18 cellular contexts compared by ENCODE assay signal in genomic region chr4:83546796-83547195, GRCh38. TPM values are rescaled to one million over a fixed set of nuclear protein-coding genes. Genes with fewer than 3 reads are reported as not detected.
DNase-seq lines count a peak whose midpoint lies in the region; ATAC-seq and TF ChIP-seq lines count a peak whose summit lies in the region.
"Had no signal": no experiment of that assay in that cellular context is flagged by ENCODE, and none has a peak within 500 bp of the region (broad histone marks: within the 10 kb centered on the region; RNA-seq: fewer than 3 reads in every experiment).

No MANE protein-coding gene starts in this region.

- no peak overlapping the region for H4K91ac ChIP-seq in mesenchymal stem cell (ENCODE audit: low read length)

- TF ChIP-seq CTCF in AG10803 (conservative IDR thresholded peaks at IDR 0.05; ENCODE audit: low read length) (no peak), BE2C (IDR thresholded peaks at IDR 0.05; ENCODE audit: low read depth, low read length) (no peak)

- no peak overlapping the region for H3K14ac ChIP-seq in mesenchymal stem cell (ENCODE audit: low read length in 2 of 2)

- H3K4me1 Mint-ChIP-seq in activated CD8-positive, alpha-beta memory T cell treated with anti-CD3 and anti-CD28 coated beads, Interleukin-2, amount 10 ng/mL, durations not matched to agents 7 days and 5 days: peaks cover 32% of the 10 kb centered on the region
- H3K4me1 Mint-ChIP-seq: memory B cell had no signal

- no peak overlapping the region for H2AK5ac ChIP-seq in mesenchymal stem cell (ENCODE audit: low read length, severe bottlenecking)

- H3K4me2 ChIP-seq in mesenchymal stem cell (ENCODE audit: low read length, poor library complexity, severe bottlenecking): no peak overlapping the region

- CTCF ChIA-PET in activated CD8-positive, alpha-beta memory T cell treated with anti-CD3 and anti-CD28 coated beads, Interleukin-2, amount 10 ng/mL, durations not matched to agents 7 days and 5 days (lab: Charles Lee): interaction anchor here (1.1 to 1.9 kb wide), 4 partner anchors 8 to 98 kb away, joined by 3 to 9 read pairs (median 4); no protein-coding TSS in a partner anchor

- WGBS in mesenchymal stem cell: 95% methylated on average over 3 of the region's 3 CpGs

- H3K27ac ChIP-seq in epithelial cell of prostate: peak overlapping the region; percentile 2
- no peak overlapping the region for H3K27ac ChIP-seq in mesenchymal stem cell (ENCODE audit: low read length, poor library complexity, severe bottlenecking)
- H3K27ac ChIP-seq: SK-N-MC, upper lobe of left lung had no signal

- H3K4me1 ChIP-seq in mesenchymal stem cell (ENCODE audit: control insufficient read depth, insufficient read depth, low read depth, low read length) (peaks cover 2% of the 10 kb centered on the region), BE2C (peaks cover 5% of the 10 kb centered on the region)

- H3K36me3 Mint-ChIP-seq in activated CD8-positive, alpha-beta memory T cell treated with anti-CD3 and anti-CD28 coated beads, Interleukin-2, amount 10 ng/mL, durations not matched to agents 7 days and 5 days: peaks cover 26% of the 10 kb centered on the region
- H3K36me3 Mint-ChIP-seq: memory B cell had no signal

- H3K27ac Mint-ChIP-seq in activated CD8-positive, alpha-beta memory T cell treated with anti-CD3 and anti-CD28 coated beads, Interleukin-2, amount 10 ng/mL, durations not matched to agents 7 days and 5 days: no peak overlapping the region
- H3K27ac Mint-ChIP-seq: activated naive CD4-positive, alpha-beta T cell treated with anti-CD3 and anti-CD28 coated beads for 36 hours; memory B cell had no signal

- no peak overlapping the region for H3K4me3 Mint-ChIP-seq in activated CD8-positive, alpha-beta memory T cell treated with anti-CD3 and anti-CD28 coated beads, Interleukin-2, amount 10 ng/mL, durations not matched to agents 7 days and 5 days
- H3K4me3 Mint-ChIP-seq: activated naive CD4-positive, alpha-beta T cell treated with anti-CD3 and anti-CD28 coated beads for 36 hours; memory B cell; stimulated activated naive CD8-positive, alpha-beta T cell treated with anti-CD3 and anti-CD28 coated beads, Interleukin-15, amount 100 ng/mL, for 72 hours had no signal

- no peak overlapping the region for H3K18ac ChIP-seq in mesenchymal stem cell (ENCODE audit: low read depth in 1 of 2, low read length in 2 of 2)

- DNase-seq in AG10803 (ENCODE audit: low read depth) (peak; percentile 22), NOMO-1 (lab: John Stamatoyannopoulos, UW; ENCODE audit: unreplicated experiment in 2 of 2) (peak; percentile 27 to 32), epithelial cell of prostate (ENCODE audit: low read depth, low spot score) (no peak), mesenchymal stem cell (peak; percentile 20), DMS 273 (lab: John Stamatoyannopoulos, UW; ENCODE audit: unreplicated experiment) (no peak), inferior parietal cortex (ENCODE audit: extremely low spot score) (no peak), BE2C (no peak)
- no peak for DNase-seq in activated CD8-positive, alpha-beta memory T cell treated with anti-CD3 and anti-CD28 coated beads, Interleukin-2, amount 10 ng/mL, durations not matched to agents 7 days and 5 days
- DNase-seq: ACHN; activated CD4-positive, alpha-beta T cell treated with anti-CD3 and anti-CD28 coated beads, Interleukin-2, amount 50 U/mL, for 1 hour; activated naive CD4-positive, alpha-beta T cell treated with anti-CD3 and anti-CD28 coated beads for 36 hours; NCI-H1694 treated with DMSO at 0.1 percent for 48 hours; retina; stimulated activated naive CD8-positive, alpha-beta T cell treated with anti-CD3 and anti-CD28 coated beads, Interleukin-15, amount 100 ng/mL, for 72 hours; upper lobe of left lung had no signal

- H2BK5ac ChIP-seq in mesenchymal stem cell (ENCODE audit: low read depth, low read length, poor library complexity, severe bottlenecking): no peak overlapping the region

- H3K79me1 ChIP-seq in mesenchymal stem cell (replicated peaks; ENCODE audit: low read length, poor library complexity, severe bottlenecking): no peaks in the 10 kb centered on the region

- no peaks in the 10 kb centered on the region for H3K9me3 ChIP-seq in mesenchymal stem cell (ENCODE audit: control insufficient read depth, low read length)
- H3K9me3 ChIP-seq in BE2C: no peaks in the 10 kb centered on the region
- H3K9me3 ChIP-seq: upper lobe of left lung had no signal

- H3K4ac ChIP-seq in mesenchymal stem cell (ENCODE audit: low read depth in 1 of 2, low read length in 2 of 2): peak overlapping the region in 1 of 2 experiments; percentile 4

- H3K4me3 ChIP-seq in AG10803 (ENCODE audit: low read length) (no peak overlapping the region), mesenchymal stem cell (ENCODE audit: insufficient read depth in 1 of 2, low read depth in 1 of 2, low read length in 2 of 2) (no peak overlapping the region), BE2C (ENCODE audit: low read depth, low read length) (no peak overlapping the region)
- H3K4me3 ChIP-seq: SK-N-MC, upper lobe of left lung had no signal

- no peaks in the 10 kb centered on the region for H3K27me3 Mint-ChIP-seq in activated CD8-positive, alpha-beta memory T cell treated with anti-CD3 and anti-CD28 coated beads, Interleukin-2, amount 10 ng/mL, durations not matched to agents 7 days and 5 days
- H3K27me3 Mint-ChIP-seq: memory B cell; stimulated activated naive CD8-positive, alpha-beta T cell treated with anti-CD3 and anti-CD28 coated beads, Interleukin-15, amount 100 ng/mL, for 72 hours had no signal

- H2BK120ac ChIP-seq in mesenchymal stem cell (ENCODE audit: low read depth, low read length): no peak overlapping the region

- H3K23ac ChIP-seq in mesenchymal stem cell (ENCODE audit: low read length in 2 of 2): no peak overlapping the region

- H2BK12ac ChIP-seq in mesenchymal stem cell (ENCODE audit: low read length in 2 of 2): no peak overlapping the region

- no peak overlapping the region for H4K8ac ChIP-seq in mesenchymal stem cell (ENCODE audit: low read length)

- H3K36me3 ChIP-seq in mesenchymal stem cell (ENCODE audit: control insufficient read depth in 1 of 2, insufficient read depth in 2 of 2, low read depth in 1 of 2, low read length in 2 of 2) (peaks cover 0 to 12% of the 10 kb centered on the region in 2 experiments), BE2C (no peaks in the 10 kb centered on the region)
- H3K36me3 ChIP-seq: upper lobe of left lung had no signal

- no peak overlapping the region for H2BK15ac ChIP-seq in mesenchymal stem cell (ENCODE audit: low read depth, poor library complexity, severe bottlenecking)

- no peak overlapping the region for H3K9ac ChIP-seq in mesenchymal stem cell (ENCODE audit: low read length)

- ATAC-seq in activated CD8-positive, alpha-beta memory T cell treated with anti-CD3 and anti-CD28 coated beads, Interleukin-2, amount 10 ng/mL, durations not matched to agents 7 days and 5 days: no peak
- ATAC-seq: stimulated activated naive CD8-positive, alpha-beta T cell treated with anti-CD3 and anti-CD28 coated beads, Interleukin-15, amount 100 ng/mL, for 72 hours had no signal

- no peak overlapping the region for H2AFZ ChIP-seq in mesenchymal stem cell (ENCODE audit: low read depth, low read length)

- no peaks in the 10 kb centered on the region for H3K9me3 Mint-ChIP-seq in activated CD8-positive, alpha-beta memory T cell treated with anti-CD3 and anti-CD28 coated beads, Interleukin-2, amount 10 ng/mL, durations not matched to agents 7 days and 5 days (ENCODE audit: low read depth)
- H3K9me3 Mint-ChIP-seq: activated naive CD4-positive, alpha-beta T cell treated with anti-CD3 and anti-CD28 coated beads for 36 hours; memory B cell; stimulated activated naive CD8-positive, alpha-beta T cell treated with anti-CD3 and anti-CD28 coated beads, Interleukin-15, amount 100 ng/mL, for 72 hours had no signal

- H3K27me3 ChIP-seq in mesenchymal stem cell (ENCODE audit: control insufficient read depth in 1 of 2, insufficient read depth in 1 of 2, low read length in 2 of 2): no peaks in the 10 kb centered on the region
- H3K27me3 ChIP-seq in BE2C: no peaks in the 10 kb centered on the region
- H3K27me3 ChIP-seq: upper lobe of left lung had no signal

RNA-seq across cellular contexts. Expression of gene GPAT3, which starts 10.9 kb away (rescaled TPM):
- polyA plus RNA-seq in mesenchymal stem cell (2013, experiment 1 of 2): 4.3 TPM
- 4.1 TPM for polyA plus RNA-seq in mesenchymal stem cell (2013, experiment 2 of 2)
- total RNA-seq in activated CD8-positive, alpha-beta memory T cell treated with anti-CD3 and anti-CD28 coated beads, Interleukin-2, amount 10 ng/mL, durations not matched to agents 7 days and 5 days: 10 to 100 TPM; 25.9 to 34.0 TPM
- not detected for polyA plus RNA-seq in BE2C (2012; ENCODE audit: insufficient read depth, insufficient read length, low read depth)
- polyA plus RNA-seq: neural cell had no signal

Comparison
In these comparisons a context has a peak if more than half of its experiments do, and no peak if none do; other contexts are left out.
1. DNase-seq: peak in AG10803 (single experiment), NOMO-1 (2 of 2) and mesenchymal stem cell (single experiment); none in epithelial cell of prostate (single experiment), activated CD8-positive, alpha-beta memory T cell treated with anti-CD3 and anti-CD28 coated beads, Interleukin-2, amount 10 ng/mL, durations not matched to agents 7 days and 5 days (single experiment), DMS 273 (single experiment), inferior parietal cortex (single experiment) and BE2C (single experiment).